ENCODE assay signal across 1 cellular context in genomic region chr11:91790346-91790745, GRCh38.
TF ChIP-seq lines count a peak whose summit lies in the region.

No MANE protein-coding gene starts in this region.

TF ChIP-seq in K562, 482 proteins besides CTCF, POLR2A, EP300 and RAD21 (continued from another document):
- TF ChIP-seq, protein P1, sequence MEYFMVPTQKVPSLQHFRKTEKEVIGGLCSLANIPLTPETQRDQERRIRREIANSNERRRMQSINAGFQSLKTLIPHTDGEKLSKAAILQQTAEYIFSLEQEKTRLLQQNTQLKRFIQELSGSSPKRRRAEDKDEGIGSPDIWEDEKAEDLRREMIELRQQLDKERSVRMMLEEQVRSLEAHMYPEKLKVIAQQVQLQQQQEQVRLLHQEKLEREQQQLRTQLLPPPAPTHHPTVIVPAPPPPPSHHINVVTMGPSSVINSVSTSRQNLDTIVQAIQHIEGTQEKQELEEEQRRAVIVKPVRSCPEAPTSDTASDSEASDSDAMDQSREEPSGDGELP (CRISPR knock-in tag; IDR thresholded peaks at IDR 0.05; ENCODE audit: borderline replicate concordance): peak; percentile 33; the same call in 1 of the 2 replicates
- TF ChIP-seq GTF2A2 (tag; IDR thresholded peaks at IDR 0.05) (no peak), ZKSCAN1 (IDR thresholded peaks at IDR 0.05; ENCODE audit: low read depth, low read length) (no peak), CXXC5 (CRISPR knock-in tag; IDR thresholded peaks at IDR 0.05) (no peak), ZNF589 (CRISPR knock-in tag; IDR thresholded peaks at IDR 0.05; ENCODE audit: low read depth) (no peak), SIX5 (IDR thresholded peaks at IDR 0.05; ENCODE audit: borderline replicate concordance in 1 of 2, insufficient read depth in 1 of 2, low read depth in 1 of 2, low read length in 2 of 2) (no peak), DACH1 (IDR thresholded peaks at IDR 0.05; ENCODE audit: partially characterized antibody) (peak; percentile 30), NFATC3 (IDR thresholded peaks at IDR 0.05) (no peak), RFX1 (IDR thresholded peaks at IDR 0.05) (peak; percentile 87), ILF3 (IDR thresholded peaks at IDR 0.05; ENCODE audit: borderline replicate concordance) (no peak), NR3C1 (CRISPR knock-in tag; IDR thresholded peaks at IDR 0.05) (no peak), DMBX1 (CRISPR knock-in tag; IDR thresholded peaks at IDR 0.05; ENCODE audit: borderline replicate concordance) (no peak), CBX1 (IDR thresholded peaks at IDR 0.05; ENCODE audit: low read depth) (no peak), STAG1 (CRISPR knock-in tag; IDR thresholded peaks at IDR 0.05; ENCODE audit: borderline replicate concordance) (no peak), TFAM (CRISPR knock-in tag; conservative IDR thresholded peaks at IDR 0.05) (no peak), SMAD4 (CRISPR knock-in tag; conservative IDR thresholded peaks at IDR 0.05) (peak; percentile 73)
- TF ChIP-seq, protein P2, sequence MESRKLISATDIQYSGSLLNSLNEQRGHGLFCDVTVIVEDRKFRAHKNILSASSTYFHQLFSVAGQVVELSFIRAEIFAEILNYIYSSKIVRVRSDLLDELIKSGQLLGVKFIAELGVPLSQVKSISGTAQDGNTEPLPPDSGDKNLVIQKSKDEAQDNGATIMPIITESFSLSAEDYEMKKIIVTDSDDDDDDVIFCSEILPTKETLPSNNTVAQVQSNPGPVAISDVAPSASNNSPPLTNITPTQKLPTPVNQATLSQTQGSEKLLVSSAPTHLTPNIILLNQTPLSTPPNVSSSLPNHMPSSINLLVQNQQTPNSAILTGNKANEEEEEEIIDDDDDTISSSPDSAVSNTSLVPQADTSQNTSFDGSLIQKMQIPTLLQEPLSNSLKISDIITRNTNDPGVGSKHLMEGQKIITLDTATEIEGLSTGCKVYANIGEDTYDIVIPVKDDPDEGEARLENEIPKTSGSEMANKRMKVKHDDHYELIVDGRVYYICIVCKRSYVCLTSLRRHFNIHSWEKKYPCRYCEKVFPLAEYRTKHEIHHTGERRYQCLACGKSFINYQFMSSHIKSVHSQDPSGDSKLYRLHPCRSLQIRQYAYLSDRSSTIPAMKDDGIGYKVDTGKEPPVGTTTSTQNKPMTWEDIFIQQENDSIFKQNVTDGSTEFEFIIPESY (CRISPR knock-in tag; IDR thresholded peaks at IDR 0.05): no peak
- TF ChIP-seq, protein P3, sequence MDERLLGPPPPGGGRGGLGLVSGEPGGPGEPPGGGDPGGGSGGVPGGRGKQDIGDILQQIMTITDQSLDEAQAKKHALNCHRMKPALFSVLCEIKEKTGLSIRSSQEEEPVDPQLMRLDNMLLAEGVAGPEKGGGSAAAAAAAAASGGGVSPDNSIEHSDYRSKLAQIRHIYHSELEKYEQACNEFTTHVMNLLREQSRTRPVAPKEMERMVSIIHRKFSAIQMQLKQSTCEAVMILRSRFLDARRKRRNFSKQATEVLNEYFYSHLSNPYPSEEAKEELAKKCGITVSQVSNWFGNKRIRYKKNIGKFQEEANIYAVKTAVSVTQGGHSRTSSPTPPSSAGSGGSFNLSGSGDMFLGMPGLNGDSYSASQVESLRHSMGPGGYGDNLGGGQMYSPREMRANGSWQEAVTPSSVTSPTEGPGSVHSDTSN (CRISPR knock-in tag; IDR thresholded peaks at IDR 0.05; ENCODE audit: low read depth): no peak
- TF ChIP-seq, protein P3 (tag; conservative IDR thresholded peaks at IDR 0.05; ENCODE audit: low read depth): no peak; the same call in 1 of the 2 replicates
- TF ChIP-seq, protein P4, sequence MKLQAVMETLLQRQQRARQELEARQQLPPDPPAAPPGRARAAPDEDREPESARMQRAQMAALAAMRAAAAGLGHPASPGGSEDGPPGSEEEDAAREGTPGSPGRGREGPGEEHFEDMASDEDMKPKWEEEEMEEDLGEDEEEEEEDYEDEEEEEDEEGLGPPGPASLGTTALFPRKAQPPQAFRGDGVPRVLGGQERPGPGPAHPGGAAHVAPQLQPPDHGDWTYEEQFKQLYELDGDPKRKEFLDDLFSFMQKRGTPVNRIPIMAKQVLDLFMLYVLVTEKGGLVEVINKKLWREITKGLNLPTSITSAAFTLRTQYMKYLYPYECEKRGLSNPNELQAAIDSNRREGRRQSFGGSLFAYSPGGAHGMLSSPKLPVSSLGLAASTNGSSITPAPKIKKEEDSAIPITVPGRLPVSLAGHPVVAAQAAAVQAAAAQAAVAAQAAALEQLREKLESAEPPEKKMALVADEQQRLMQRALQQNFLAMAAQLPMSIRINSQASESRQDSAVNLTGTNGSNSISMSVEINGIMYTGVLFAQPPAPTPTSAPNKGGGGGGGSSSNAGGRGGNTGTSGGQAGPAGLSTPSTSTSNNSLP (IDR thresholded peaks at IDR 0.05; ENCODE audit: borderline replicate concordance, low read depth, low read length): no peak
- TF ChIP-seq, protein P5, sequence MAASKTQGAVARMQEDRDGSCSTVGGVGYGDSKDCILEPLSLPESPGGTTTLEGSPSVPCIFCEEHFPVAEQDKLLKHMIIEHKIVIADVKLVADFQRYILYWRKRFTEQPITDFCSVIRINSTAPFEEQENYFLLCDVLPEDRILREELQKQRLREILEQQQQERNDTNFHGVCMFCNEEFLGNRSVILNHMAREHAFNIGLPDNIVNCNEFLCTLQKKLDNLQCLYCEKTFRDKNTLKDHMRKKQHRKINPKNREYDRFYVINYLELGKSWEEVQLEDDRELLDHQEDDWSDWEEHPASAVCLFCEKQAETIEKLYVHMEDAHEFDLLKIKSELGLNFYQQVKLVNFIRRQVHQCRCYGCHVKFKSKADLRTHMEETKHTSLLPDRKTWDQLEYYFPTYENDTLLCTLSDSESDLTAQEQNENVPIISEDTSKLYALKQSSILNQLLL (CRISPR knock-in tag; IDR thresholded peaks at IDR 0.05; ENCODE audit: borderline replicate concordance): no peak
- TF ChIP-seq, protein P6, sequence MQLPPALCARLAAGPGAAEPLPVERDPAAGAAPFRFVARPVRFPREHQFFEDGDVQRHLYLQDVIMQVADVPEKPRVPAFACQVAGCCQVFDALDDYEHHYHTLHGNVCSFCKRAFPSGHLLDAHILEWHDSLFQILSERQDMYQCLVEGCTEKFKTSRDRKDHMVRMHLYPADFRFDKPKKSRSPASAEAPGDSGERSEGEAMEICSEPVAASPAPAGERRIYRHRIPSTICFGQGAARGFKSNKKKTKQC (CRISPR knock-in tag; IDR thresholded peaks at IDR 0.05): no peak
